ENCODE assay signal across 29 cellular contexts in genomic region chr1:35408925-35409324, GRCh38.
"Had no signal": no experiment of that assay in that cellular context is flagged by ENCODE, and none has a peak within 500 bp of the region (broad histone marks: within the 10 kb centered on the region; RNA-seq: fewer than 3 reads in every experiment).

No MANE protein-coding gene starts in this region.

- H3K27ac Mint-ChIP-seq: stimulated activated effector memory CD8-positive, alpha-beta T cell treated with anti-CD3 and anti-CD28 coated beads, Interleukin-12 subunit alpha, Interleukin-12 subunit beta, amount 100 ng/mL, for 72 hours; stimulated activated memory B cell treated with anti-CD40 and anti-IgM and Interleukin-4, amounts not matched to agents 10 μg/mL and 1 μg/mL and 100 μg/mL, for 72 hours; stimulated activated naive B cell treated with anti-CD40 and anti-IgM and Interleukin-4, amounts not matched to agents 10 μg/mL and 1 μg/mL and 100 μg/mL, for 72 hours; stimulated activated naive CD8-positive, alpha-beta T cell treated with anti-CD3 and anti-CD28 coated beads, Interleukin-15, amount 100 ng/mL, for 72 hours; stimulated activated naive CD8-positive, alpha-beta T cell treated with anti-CD3 and anti-CD28 coated beads, Interleukin-15, Interleukin-2, amounts not matched to agents 100 ng/mL and 50 ng/mL, for 24 hours; type B pancreatic cell had no signal

- H3K9me3 ChIP-seq: stomach, suprapubic skin, testis, thoracic aorta, thyroid gland, tibial artery, tibial nerve, transverse colon, upper lobe of left lung, upper lobe of right lung, uterus, vagina had no signal

- H3K4me1 Mint-ChIP-seq: stimulated activated effector memory CD8-positive, alpha-beta T cell treated with anti-CD3 and anti-CD28 coated beads, Interleukin-12 subunit alpha, Interleukin-12 subunit beta, amount 100 ng/mL, for 72 hours; stimulated activated memory B cell treated with anti-CD40 and anti-IgM and Interleukin-4, amounts not matched to agents 10 μg/mL and 1 μg/mL and 100 μg/mL, for 72 hours; stimulated activated naive B cell treated with anti-CD40 and anti-IgM and Interleukin-4, amounts not matched to agents 10 μg/mL and 1 μg/mL and 100 μg/mL, for 72 hours; stimulated activated naive CD8-positive, alpha-beta T cell treated with anti-CD3 and anti-CD28 coated beads, Interleukin-15, amount 100 ng/mL, for 72 hours had no signal

- H3K4me3 ChIP-seq: stomach, suprapubic skin, testis, thoracic aorta, thyroid gland, tibial artery, tibial nerve, transverse colon, upper lobe of left lung, upper lobe of right lung, uterus, vagina had no signal

- H3K27ac ChIP-seq: stomach, suprapubic skin, testis, thoracic aorta, thyroid gland, tibial artery, tibial nerve, transverse colon, upper lobe of left lung, upper lobe of right lung, uterus, vagina had no signal

- H3K27me3 Mint-ChIP-seq: stimulated activated memory B cell treated with anti-CD40 and anti-IgM and Interleukin-4, amounts not matched to agents 10 μg/mL and 1 μg/mL and 100 μg/mL, for 72 hours; stimulated activated naive B cell treated with anti-CD40 and anti-IgM and Interleukin-4, amounts not matched to agents 10 μg/mL and 1 μg/mL and 100 μg/mL, for 72 hours; stimulated activated naive CD8-positive, alpha-beta T cell treated with anti-CD3 and anti-CD28 coated beads, Interleukin-15, amount 100 ng/mL, for 72 hours; stimulated activated naive CD8-positive, alpha-beta T cell treated with anti-CD3 and anti-CD28 coated beads, Interleukin-15, Interleukin-2, amounts not matched to agents 100 ng/mL and 50 ng/mL, for 24 hours; type B pancreatic cell had no signal

- H3K4me1 ChIP-seq: suprapubic skin, testis, thyroid gland, tibial artery, tibial nerve, transverse colon, upper lobe of left lung, upper lobe of right lung, uterus, vagina had no signal

- ATAC-seq: stimulated activated effector memory CD8-positive, alpha-beta T cell treated with anti-CD3 and anti-CD28 coated beads, Interleukin-12 subunit alpha, Interleukin-12 subunit beta, amount 100 ng/mL, for 72 hours; stimulated activated memory B cell treated with anti-CD40 and anti-IgM and Interleukin-4, amounts not matched to agents 10 μg/mL and 1 μg/mL and 100 μg/mL, for 72 hours; stimulated activated naive B cell treated with anti-CD40 and anti-IgM and Interleukin-4, amounts not matched to agents 10 μg/mL and 1 μg/mL and 100 μg/mL, for 72 hours; stimulated activated naive CD8-positive, alpha-beta T cell treated with anti-CD3 and anti-CD28 coated beads, Interleukin-15, amount 100 ng/mL, for 72 hours; stimulated activated naive CD8-positive, alpha-beta T cell treated with anti-CD3 and anti-CD28 coated beads, Interleukin-15, Interleukin-2, amounts not matched to agents 100 U/mL and 50 U/mL, for 24 hours; upper lobe of right lung had no signal

- H3K9me3 Mint-ChIP-seq: stimulated activated effector memory CD8-positive, alpha-beta T cell treated with anti-CD3 and anti-CD28 coated beads, Interleukin-12 subunit alpha, Interleukin-12 subunit beta, amount 100 ng/mL, for 72 hours; stimulated activated memory B cell treated with anti-CD40 and anti-IgM and Interleukin-4, amounts not matched to agents 10 μg/mL and 1 μg/mL and 100 μg/mL, for 72 hours; stimulated activated naive B cell treated with anti-CD40 and anti-IgM and Interleukin-4, amounts not matched to agents 10 μg/mL and 1 μg/mL and 100 μg/mL, for 72 hours; stimulated activated naive CD8-positive, alpha-beta T cell treated with anti-CD3 and anti-CD28 coated beads, Interleukin-15, amount 100 ng/mL, for 72 hours; stimulated activated naive CD8-positive, alpha-beta T cell treated with anti-CD3 and anti-CD28 coated beads, Interleukin-15, Interleukin-2, amounts not matched to agents 100 ng/mL and 50 ng/mL, for 24 hours; type B pancreatic cell had no signal

- H3K4me3 Mint-ChIP-seq: stimulated activated effector memory CD8-positive, alpha-beta T cell treated with anti-CD3 and anti-CD28 coated beads, Interleukin-12 subunit alpha, Interleukin-12 subunit beta, amount 100 ng/mL, for 72 hours; stimulated activated memory B cell treated with anti-CD40 and anti-IgM and Interleukin-4, amounts not matched to agents 10 μg/mL and 1 μg/mL and 100 μg/mL, for 72 hours; stimulated activated naive B cell treated with anti-CD40 and anti-IgM and Interleukin-4, amounts not matched to agents 10 μg/mL and 1 μg/mL and 100 μg/mL, for 72 hours; stimulated activated naive CD8-positive, alpha-beta T cell treated with anti-CD3 and anti-CD28 coated beads, Interleukin-15, amount 100 ng/mL, for 72 hours; stimulated activated naive CD8-positive, alpha-beta T cell treated with anti-CD3 and anti-CD28 coated beads, Interleukin-15, Interleukin-2, amounts not matched to agents 100 ng/mL and 50 ng/mL, for 24 hours; type B pancreatic cell had no signal

- DNase-seq: stimulated activated CD4-positive, alpha-beta T cell treated with anti-CD3 and anti-CD28 coated beads, Interleukin-2, amount 100 ng/mL, for 48 hours; stimulated activated CD4-positive, alpha-beta T cell treated with anti-CD3 and anti-CD28 coated beads, Interleukin-4, amount 100 ng/mL, for 1 hour; stimulated activated CD4-positive, alpha-beta T cell treated with anti-CD3 and anti-CD28 coated beads, Interleukin-4, amount 100 ng/mL, for 24 hours; stimulated activated CD4-positive, alpha-beta T cell treated with anti-CD3 and anti-CD28 coated beads, Interleukin-4, amount 100 ng/mL, for 4 hours; stimulated activated CD8-positive, alpha-beta memory T cell treated with anti-CD3 and anti-CD28 coated beads, Interleukin-4, amount 100 ng/mL, for 48 hours; stimulated activated naive B cell treated with anti-CD40 and anti-IgM and Interleukin-4, amounts not matched to agents 10 μg/mL and 1 μg/mL and 100 μg/mL, for 72 hours; stimulated activated naive CD4-positive, alpha-beta T cell; stimulated activated naive CD4-positive, alpha-beta T cell treated with Interleukin-2 at 50 U/mL for 16 hours; stimulated activated naive CD8-positive, alpha-beta T cell treated with anti-CD3 and anti-CD28 coated beads, Interleukin-15, amount 100 ng/mL, for 72 hours; stimulated activated naive CD8-positive, alpha-beta T cell treated with anti-CD3 and anti-CD28 coated beads, Interleukin-15, Interleukin-2, amounts not matched to agents 100 U/mL and 50 U/mL, for 24 hours; stomach; substantia nigra; testis; thyroid gland; tibial artery; transverse colon; trophoblast cell; upper lobe of left lung; upper lobe of right lung; uterus had no signal

- H3K27me3 ChIP-seq: stomach, suprapubic skin, testis, thyroid gland, tibial artery, tibial nerve, transverse colon, upper lobe of left lung, upper lobe of right lung, uterus, vagina had no signal

- FAIRE-seq: urothelium cell line had no signal

- H3K36me3 ChIP-seq: uterus had no signal
